ENCODE assay signal across 8 cellular contexts in genomic region chr2:234463626-234464290, GRCh38.
A peak's percentile ranks its signal among the peaks of the same experiment; 100 is the strongest.
DNase-seq lines count a peak whose midpoint lies in the region; ATAC-seq and TF ChIP-seq lines count a peak whose summit lies in the region.

No MANE protein-coding gene starts in this region.

- no peak for ATAC-seq in HG03432 (IDR thresholded peaks at IDR 0.05; ENCODE audit: unreplicated experiment)

- DNase-seq in NCI-H1105 (lab: John Stamatoyannopoulos, UW) (peak; percentile 82), GM13977 (ENCODE audit: low spot score) (no peak), Ammon's horn (ENCODE audit: low spot score) (no peak), MV-4-11 (lab: John Stamatoyannopoulos, UW) (no peak)
- DNase-seq in activated CD4-positive, CD25-positive, alpha-beta regulatory T cell (lab: John Stamatoyannopoulos, UW), result peak; percentile 28 to 44 (median 38)
- peak; percentile 89 for DNase-seq in central memory CD4-positive, alpha-beta T cell
- DNase-seq in stimulated activated CD8-positive, alpha-beta memory T cell treated with anti-CD3 and anti-CD28 coated beads, Interleukin-15, amount 100 ng/mL, for 1 hour (ENCODE audit: low read depth), result peak; percentile 37

- in situ Hi-C loops in GM13977 (cut with MboI; ENCODE audit: low pct_unique_long_range_greater_than_20kb, low sequenced_read_pairs, unreplicated experiment), result no loop called here

- TF ChIP-seq CTCF in GM13977 (IDR thresholded peaks at IDR 0.05; ENCODE audit: extremely low read depth, insufficient read depth, missing control alignments), result no peak

Comparison
In these comparisons a context has a peak if more than half of its experiments do, and no peak if none do; other contexts are left out.
1. DNase-seq: peak in NCI-H1105 (single experiment), activated CD4-positive, CD25-positive, alpha-beta regulatory T cell (4 of 4), central memory CD4-positive, alpha-beta T cell (single experiment) and stimulated activated CD8-positive, alpha-beta memory T cell treated with anti-CD3 and anti-CD28 coated beads, Interleukin-15, amount 100 ng/mL, for 1 hour (single experiment); none in GM13977 (single experiment), Ammon's horn (single experiment) and MV-4-11 (single experiment).